1 cellular context compared by ENCODE assay signal in the genomic region with DNA sequence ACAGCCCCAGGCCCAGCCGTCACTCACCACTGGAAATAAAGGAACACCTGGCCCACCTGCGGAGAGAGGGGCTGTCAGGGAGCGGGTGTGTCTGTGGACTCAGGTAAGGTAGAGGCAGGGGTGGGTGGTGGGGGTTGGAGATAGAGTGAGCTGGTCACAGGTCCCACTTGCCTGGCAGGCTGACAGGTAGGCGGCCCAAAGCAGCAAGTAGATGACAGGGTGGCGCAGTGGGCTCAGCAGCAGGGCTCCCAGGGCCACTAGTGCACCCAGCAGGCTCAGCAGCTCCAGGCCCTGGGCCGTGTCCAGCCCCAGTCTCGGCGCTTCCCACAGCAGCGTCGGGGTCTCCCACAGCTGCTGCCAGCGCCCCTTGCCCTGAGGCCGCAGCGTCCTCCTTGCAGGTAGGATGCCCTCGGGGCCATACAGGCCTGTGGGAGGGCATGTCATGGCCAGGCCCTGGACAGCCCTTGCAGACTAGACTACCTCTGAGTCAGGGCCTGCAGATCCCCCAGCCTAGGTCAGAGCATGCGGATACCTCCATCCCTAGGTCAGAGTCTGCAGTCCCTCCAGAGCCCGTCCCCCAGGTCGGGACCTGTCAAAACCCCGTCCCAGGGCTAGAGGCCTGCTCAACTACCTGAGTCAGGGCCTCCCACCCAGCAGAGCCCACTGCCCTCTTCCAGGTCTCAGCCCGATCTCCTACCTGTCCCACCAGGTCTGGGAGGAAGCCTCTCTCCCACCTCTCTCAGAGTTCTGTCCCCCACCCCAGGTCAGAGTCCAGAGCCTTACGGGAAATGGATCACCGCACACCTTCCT.
TF ChIP-seq lines count a peak whose summit lies in the region.

No MANE protein-coding gene starts in this region.

TF ChIP-seq in K562, 482 proteins besides CTCF, POLR2A, EP300 and RAD21:
- no peak for TF ChIP-seq SOX6 (IDR thresholded peaks at IDR 0.05)
- no peak for TF ChIP-seq PTRF (tag; IDR thresholded peaks at IDR 0.05)
- 0 out of 4 replicates have a peak, but pooled peaks of 1 of the 2 experiments have one; percentile 13 for TF ChIP-seq MAZ (CRISPR knock-in tag; conservative IDR thresholded peaks at IDR 0.05 in 1 of 2, IDR thresholded peaks at IDR 0.05 in 1 of 2)
- TF ChIP-seq, protein P1, sequence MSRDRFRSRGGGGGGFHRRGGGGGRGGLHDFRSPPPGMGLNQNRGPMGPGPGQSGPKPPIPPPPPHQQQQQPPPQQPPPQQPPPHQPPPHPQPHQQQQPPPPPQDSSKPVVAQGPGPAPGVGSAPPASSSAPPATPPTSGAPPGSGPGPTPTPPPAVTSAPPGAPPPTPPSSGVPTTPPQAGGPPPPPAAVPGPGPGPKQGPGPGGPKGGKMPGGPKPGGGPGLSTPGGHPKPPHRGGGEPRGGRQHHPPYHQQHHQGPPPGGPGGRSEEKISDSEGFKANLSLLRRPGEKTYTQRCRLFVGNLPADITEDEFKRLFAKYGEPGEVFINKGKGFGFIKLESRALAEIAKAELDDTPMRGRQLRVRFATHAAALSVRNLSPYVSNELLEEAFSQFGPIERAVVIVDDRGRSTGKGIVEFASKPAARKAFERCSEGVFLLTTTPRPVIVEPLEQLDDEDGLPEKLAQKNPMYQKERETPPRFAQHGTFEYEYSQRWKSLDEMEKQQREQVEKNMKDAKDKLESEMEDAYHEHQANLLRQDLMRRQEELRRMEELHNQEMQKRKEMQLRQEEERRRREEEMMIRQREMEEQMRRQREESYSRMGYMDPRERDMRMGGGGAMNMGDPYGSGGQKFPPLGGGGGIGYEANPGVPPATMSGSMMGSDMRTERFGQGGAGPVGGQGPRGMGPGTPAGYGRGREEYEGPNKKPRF (IDR thresholded peaks at IDR 0.05; ENCODE audit: low read depth, low read length), result no peak
- TF ChIP-seq ZNF41 (CRISPR knock-in tag; conservative IDR thresholded peaks at IDR 0.05), result no peak
- TF ChIP-seq, protein P2, sequence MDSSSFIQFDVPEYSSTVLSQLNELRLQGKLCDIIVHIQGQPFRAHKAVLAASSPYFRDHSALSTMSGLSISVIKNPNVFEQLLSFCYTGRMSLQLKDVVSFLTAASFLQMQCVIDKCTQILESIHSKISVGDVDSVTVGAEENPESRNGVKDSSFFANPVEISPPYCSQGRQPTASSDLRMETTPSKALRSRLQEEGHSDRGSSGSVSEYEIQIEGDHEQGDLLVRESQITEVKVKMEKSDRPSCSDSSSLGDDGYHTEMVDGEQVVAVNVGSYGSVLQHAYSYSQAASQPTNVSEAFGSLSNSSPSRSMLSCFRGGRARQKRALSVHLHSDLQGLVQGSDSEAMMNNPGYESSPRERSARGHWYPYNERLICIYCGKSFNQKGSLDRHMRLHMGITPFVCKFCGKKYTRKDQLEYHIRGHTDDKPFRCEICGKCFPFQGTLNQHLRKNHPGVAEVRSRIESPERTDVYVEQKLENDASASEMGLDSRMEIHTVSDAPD (CRISPR knock-in tag; IDR thresholded peaks at IDR 0.05), result no peak
- TF ChIP-seq, protein P3, sequence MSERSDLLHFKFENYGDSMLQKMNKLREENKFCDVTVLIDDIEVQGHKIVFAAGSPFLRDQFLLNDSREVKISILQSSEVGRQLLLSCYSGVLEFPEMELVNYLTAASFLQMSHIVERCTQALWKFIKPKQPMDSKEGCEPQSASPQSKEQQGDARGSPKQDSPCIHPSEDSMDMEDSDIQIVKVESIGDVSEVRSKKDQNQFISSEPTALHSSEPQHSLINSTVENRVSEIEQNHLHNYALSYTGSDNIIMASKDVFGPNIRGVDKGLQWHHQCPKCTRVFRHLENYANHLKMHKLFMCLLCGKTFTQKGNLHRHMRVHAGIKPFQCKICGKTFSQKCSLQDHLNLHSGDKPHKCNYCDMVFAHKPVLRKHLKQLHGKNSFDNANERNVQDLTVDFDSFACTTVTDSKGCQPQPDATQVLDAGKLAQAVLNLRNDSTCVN (CRISPR knock-in tag; IDR thresholded peaks at IDR 0.05), result no peak
- no peak for TF ChIP-seq MXI1 (IDR thresholded peaks at IDR 0.05; ENCODE audit: low read depth, low read length)
- no peak for TF ChIP-seq EWSR1 (IDR thresholded peaks at IDR 0.05; ENCODE audit: borderline replicate concordance, low read depth, partially characterized antibody)
- TF ChIP-seq, protein P4, sequence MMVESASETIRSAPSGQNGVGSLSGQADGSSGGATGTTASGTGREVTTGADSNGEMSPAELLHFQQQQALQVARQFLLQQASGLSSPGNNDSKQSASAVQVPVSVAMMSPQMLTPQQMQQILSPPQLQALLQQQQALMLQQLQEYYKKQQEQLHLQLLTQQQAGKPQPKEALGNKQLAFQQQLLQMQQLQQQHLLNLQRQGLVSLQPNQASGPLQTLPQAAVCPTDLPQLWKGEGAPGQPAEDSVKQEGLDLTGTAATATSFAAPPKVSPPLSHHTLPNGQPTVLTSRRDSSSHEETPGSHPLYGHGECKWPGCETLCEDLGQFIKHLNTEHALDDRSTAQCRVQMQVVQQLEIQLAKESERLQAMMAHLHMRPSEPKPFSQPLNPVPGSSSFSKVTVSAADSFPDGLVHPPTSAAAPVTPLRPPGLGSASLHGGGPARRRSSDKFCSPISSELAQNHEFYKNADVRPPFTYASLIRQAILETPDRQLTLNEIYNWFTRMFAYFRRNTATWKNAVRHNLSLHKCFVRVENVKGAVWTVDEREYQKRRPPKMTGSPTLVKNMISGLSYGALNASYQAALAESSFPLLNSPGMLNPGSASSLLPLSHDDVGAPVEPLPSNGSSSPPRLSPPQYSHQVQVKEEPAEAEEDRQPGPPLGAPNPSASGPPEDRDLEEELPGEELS (CRISPR knock-in tag; IDR thresholded peaks at IDR 0.05; ENCODE audit: borderline replicate concordance), result no peak
- TF ChIP-seq CHD1 (IDR thresholded peaks at IDR 0.05; ENCODE audit: low read length), result peak; percentile 49
- TF ChIP-seq ZNF232 (CRISPR knock-in tag; IDR thresholded peaks at IDR 0.05), result no peak
- no peak for TF ChIP-seq ZNF12 (CRISPR knock-in tag; IDR thresholded peaks at IDR 0.05)
- peak; percentile 25; the same call in 1 of the 2 replicates for TF ChIP-seq SP1 (CRISPR knock-in tag; IDR thresholded peaks at IDR 0.05)
- no peak for TF ChIP-seq FOXM1 (IDR thresholded peaks at IDR 0.05; ENCODE audit: low read depth)
- no peak for TF ChIP-seq FOXM1 (CRISPR knock-in tag; IDR thresholded peaks at IDR 0.05; ENCODE audit: low read depth)
